In genomic region chr2:240432820-240433801, GRCh38 we compare ENCODE assay signal across 1 cellular context.
TF ChIP-seq lines count a peak whose summit lies in the region.

No MANE protein-coding gene starts in this region.

TF ChIP-seq in WTC11, 78 proteins besides CTCF, POLR2A, EP300 and RAD21 (continued from another document):
- no peak for TF ChIP-seq ZNF416 (CRISPR knock-in tag; IDR thresholded peaks at IDR 0.05)
- no peak for TF ChIP-seq NR3C1 (CRISPR knock-in tag; conservative IDR thresholded peaks at IDR 0.05; ENCODE audit: low read depth)
